ENCODE assay signal across 19 cellular contexts in genomic region chr14:106227793-106228192, GRCh38.
DNase-seq lines count a peak whose midpoint lies in the region; ATAC-seq and TF ChIP-seq lines count a peak whose summit lies in the region.
"Had no signal": no experiment of that assay in that cellular context is flagged by ENCODE, and none has a peak within 500 bp of the region (broad histone marks: within the 10 kb centered on the region; RNA-seq: fewer than 3 reads in every experiment).

No MANE protein-coding gene starts in this region.

- no peaks in the 10 kb centered on the region for H3K27me3 Mint-ChIP-seq in activated naive CD8-positive, alpha-beta T cell
- H3K27me3 Mint-ChIP-seq in activated naive CD8-positive, alpha-beta T cell treated with anti-CD3 and anti-CD28 coated beads, Interleukin-2, amount 50 U/mL, for 24 hours, result peaks cover 2% of the 10 kb centered on the region
- no peaks in the 10 kb centered on the region for H3K27me3 Mint-ChIP-seq in CD8-positive, alpha-beta T cell (ENCODE audit: low read depth)
- H3K27me3 Mint-ChIP-seq in T-cell (no peaks in the 10 kb centered on the region), Calu3 (ENCODE audit: unreplicated experiment) (peaks cover 59% of the 10 kb centered on the region)

- peak overlapping the region; percentile 72 for H3K27ac Mint-ChIP-seq in activated naive CD8-positive, alpha-beta T cell
- no peak overlapping the region for H3K27ac Mint-ChIP-seq in activated naive CD8-positive, alpha-beta T cell treated with anti-CD3 and anti-CD28 coated beads, Interleukin-2, amount 50 U/mL, for 24 hours
- peak overlapping the region; percentile 69 for H3K27ac Mint-ChIP-seq in CD8-positive, alpha-beta T cell
- H3K27ac Mint-ChIP-seq in T-cell (peak overlapping the region; percentile 83 to 92), Calu3 (ENCODE audit: unreplicated experiment) (no peak overlapping the region)

- CTCF ChIA-PET in CD8-positive, alpha-beta T cell (lab: Charles Lee), result interaction anchor here (1.0 to 4.0 kb wide), 6 partner anchors 8 to 51 kb away, joined by 3 to 33 read pairs (median 4); no protein-coding TSS in a partner anchor
- CTCF ChIA-PET in T-cell (lab: Charles Lee), result interaction anchor here (1.4 to 3.3 kb wide), 5 partner anchors 11 to 18 kb away, joined by 4 to 29 read pairs (median 6); no protein-coding TSS in a partner anchor
- CTCF ChIA-PET in Calu3 (lab: Charles Lee), result no interaction called here

- H3K36me3 ChIP-seq in CD8-positive, alpha-beta T cell (ENCODE audit: insufficient read depth, low read length), result no peaks in the 10 kb centered on the region
- H3K36me3 ChIP-seq in thymus (ENCODE audit: control insufficient read depth, insufficient read depth), result no peaks in the 10 kb centered on the region

- peak overlapping the region; percentile 8 for H3K4me3 Mint-ChIP-seq in activated naive CD8-positive, alpha-beta T cell
- no peak overlapping the region for H3K4me3 Mint-ChIP-seq in activated naive CD8-positive, alpha-beta T cell treated with anti-CD3 and anti-CD28 coated beads, Interleukin-2, amount 50 U/mL, for 24 hours
- no peak overlapping the region for H3K4me3 Mint-ChIP-seq in CD8-positive, alpha-beta T cell
- H3K4me3 Mint-ChIP-seq in T-cell, result no peak overlapping the region
- H3K4me3 Mint-ChIP-seq in Calu3 (ENCODE audit: low read depth, unreplicated experiment), result no peak overlapping the region

- H3K27ac ChIP-seq in CD8-positive, alpha-beta T cell (ENCODE audit: low read depth, low read length), result no peak overlapping the region
- peak overlapping the region; percentile 54 for H3K27ac ChIP-seq in thymus (ENCODE audit: low read depth)
- H3K27ac ChIP-seq: RWPE1, SK-N-MC had no signal

- H3K36me3 Mint-ChIP-seq in activated naive CD8-positive, alpha-beta T cell, result no peaks in the 10 kb centered on the region
- no peaks in the 10 kb centered on the region for H3K36me3 Mint-ChIP-seq in activated naive CD8-positive, alpha-beta T cell treated with anti-CD3 and anti-CD28 coated beads, Interleukin-2, amount 50 U/mL, for 24 hours (ENCODE audit: low read depth)
- no peaks in the 10 kb centered on the region for H3K36me3 Mint-ChIP-seq in CD8-positive, alpha-beta T cell
- no peaks in the 10 kb centered on the region for H3K36me3 Mint-ChIP-seq in T-cell
- H3K36me3 Mint-ChIP-seq in Calu3 (ENCODE audit: insufficient read depth, unreplicated experiment), result no peaks in the 10 kb centered on the region

- no peak overlapping the region for H3K4me3 ChIP-seq in CD8-positive, alpha-beta T cell (ENCODE audit: low read depth, low read length)
- no peak overlapping the region for H3K4me3 ChIP-seq in thymus (ENCODE audit: low read length)
- H3K4me3 ChIP-seq: K562, SK-N-MC had no signal

- no peak for TF ChIP-seq CTCF in CD8-positive, alpha-beta T cell (IDR thresholded peaks at IDR 0.05)
- no peak for TF ChIP-seq CTCF in Calu3 (IDR thresholded peaks at IDR 0.05; ENCODE audit: unreplicated experiment)

- POLR2A ChIA-PET in CD8-positive, alpha-beta T cell (lab: Charles Lee), result interaction anchor here (1.3 kb wide), 1 partner anchor 27 kb away, joined by 3 read pairs; no protein-coding TSS in a partner anchor
- POLR2A ChIA-PET in T-cell (lab: Charles Lee), result no interaction called here

- H3K9me3 Mint-ChIP-seq in activated naive CD8-positive, alpha-beta T cell (ENCODE audit: low read depth), result no peaks in the 10 kb centered on the region
- no peaks in the 10 kb centered on the region for H3K9me3 Mint-ChIP-seq in activated naive CD8-positive, alpha-beta T cell treated with anti-CD3 and anti-CD28 coated beads, Interleukin-2, amount 50 U/mL, for 24 hours
- H3K9me3 Mint-ChIP-seq in CD8-positive, alpha-beta T cell, result no peaks in the 10 kb centered on the region
- H3K9me3 Mint-ChIP-seq in T-cell (no peaks in the 10 kb centered on the region), Calu3 (ENCODE audit: low read depth, unreplicated experiment) (no peaks in the 10 kb centered on the region)

- ATAC-seq in activated naive CD8-positive, alpha-beta T cell treated with anti-CD3 and anti-CD28 coated beads, Interleukin-2, amount 50 U/mL, for 24 hours, result no peak
- ATAC-seq in CD8-positive, alpha-beta T cell, result no peak
- ATAC-seq in T-cell (replicated peaks in 1 of 4), result no peak
- ATAC-seq: K562 had no signal

- 93% methylated on average over 10 of the region's 10 CpGs for WGBS in thymus

- no peak for DNase-seq in activated naive CD8-positive, alpha-beta T cell treated with anti-CD3 and anti-CD28 coated beads, Interleukin-2, amount 50 U/mL, for 24 hours
- DNase-seq in CD8-positive, alpha-beta T cell, result no peak
- DNase-seq in T-cell, result no peak
- DNase-seq in NCI-H1048 (lab: John Stamatoyannopoulos, UW), result no peak
- no peak for DNase-seq in Calu3
- DNase-seq: DMS53, EL, GF-D8, NCI-H1105, NCI-H2029 treated with DMSO at 0.1 percent for 48 hours, NCI-H226, NCI-H510A treated with DMSO at 0.1 percent for 48 hours, NCI-H748 treated with DMSO at 0.1 percent for 48 hours, SHP77 treated with DMSO at 0.1 percent for 48 hours had no signal

- H3K27me3 ChIP-seq in CD8-positive, alpha-beta T cell (ENCODE audit: insufficient read depth, low read length), result no peaks in the 10 kb centered on the region
- H3K27me3 ChIP-seq in thymus (ENCODE audit: control insufficient read depth, insufficient read depth), result no peaks in the 10 kb centered on the region

- intact Hi-C loops in CD8-positive, alpha-beta T cell (cut with DNase I, micrococcal nuclease), result no loop called here
- intact Hi-C loops in Calu3 (cut with micrococcal nuclease; ENCODE audit: unreplicated experiment), result no loop called here

- no TSS peak for BruUV-seq in Calu3 (replicated peaks; lab: Mats Ljungman, UMichigan)

- H3K9me3 ChIP-seq in CD8-positive, alpha-beta T cell (ENCODE audit: low read length), result no peaks in the 10 kb centered on the region
- H3K9me3 ChIP-seq in thymus (ENCODE audit: control insufficient read depth), result no peaks in the 10 kb centered on the region

- H3K4me1 ChIP-seq in CD8-positive, alpha-beta T cell (ENCODE audit: insufficient read depth, low read length), result peaks cover 61% of the 10 kb centered on the region
- peaks cover 24% of the 10 kb centered on the region for H3K4me1 ChIP-seq in thymus (ENCODE audit: control insufficient read depth, insufficient read depth, low read length)

- peaks cover 70% of the 10 kb centered on the region for H3K4me1 Mint-ChIP-seq in activated naive CD8-positive, alpha-beta T cell (ENCODE audit: low read depth)
- H3K4me1 Mint-ChIP-seq in activated naive CD8-positive, alpha-beta T cell treated with anti-CD3 and anti-CD28 coated beads, Interleukin-2, amount 50 U/mL, for 24 hours, result peaks cover 60% of the 10 kb centered on the region
- H3K4me1 Mint-ChIP-seq in CD8-positive, alpha-beta T cell (ENCODE audit: low read depth), result peaks cover 54% of the 10 kb centered on the region
- H3K4me1 Mint-ChIP-seq in T-cell, result peaks cover 66 to 74% (median 68%) of the 10 kb centered on the region in 3 donors
- no peaks in the 10 kb centered on the region for H3K4me1 Mint-ChIP-seq in Calu3 (ENCODE audit: low read depth, unreplicated experiment)

Comparison
In these comparisons a context has a peak if more than half of its experiments do, and no peak if none do; other contexts are left out.
1. H3K27ac Mint-ChIP-seq: peak in activated naive CD8-positive, alpha-beta T cell (single experiment), CD8-positive, alpha-beta T cell (single experiment) and T-cell (2 of 2); none in activated naive CD8-positive, alpha-beta T cell treated with anti-CD3 and anti-CD28 coated beads, Interleukin-2, amount 50 U/mL, for 24 hours (single experiment) and Calu3 (single experiment).